1 cellular context compared by ENCODE assay signal in genomic region chr17:57328109-57328882, GRCh38.
TF ChIP-seq lines count a peak whose summit lies in the region.

No MANE protein-coding gene starts in this region.

TF ChIP-seq in K562, 482 proteins besides CTCF, POLR2A, EP300 and RAD21 (continued from another document and continues in another):
- TF ChIP-seq, protein P1, sequence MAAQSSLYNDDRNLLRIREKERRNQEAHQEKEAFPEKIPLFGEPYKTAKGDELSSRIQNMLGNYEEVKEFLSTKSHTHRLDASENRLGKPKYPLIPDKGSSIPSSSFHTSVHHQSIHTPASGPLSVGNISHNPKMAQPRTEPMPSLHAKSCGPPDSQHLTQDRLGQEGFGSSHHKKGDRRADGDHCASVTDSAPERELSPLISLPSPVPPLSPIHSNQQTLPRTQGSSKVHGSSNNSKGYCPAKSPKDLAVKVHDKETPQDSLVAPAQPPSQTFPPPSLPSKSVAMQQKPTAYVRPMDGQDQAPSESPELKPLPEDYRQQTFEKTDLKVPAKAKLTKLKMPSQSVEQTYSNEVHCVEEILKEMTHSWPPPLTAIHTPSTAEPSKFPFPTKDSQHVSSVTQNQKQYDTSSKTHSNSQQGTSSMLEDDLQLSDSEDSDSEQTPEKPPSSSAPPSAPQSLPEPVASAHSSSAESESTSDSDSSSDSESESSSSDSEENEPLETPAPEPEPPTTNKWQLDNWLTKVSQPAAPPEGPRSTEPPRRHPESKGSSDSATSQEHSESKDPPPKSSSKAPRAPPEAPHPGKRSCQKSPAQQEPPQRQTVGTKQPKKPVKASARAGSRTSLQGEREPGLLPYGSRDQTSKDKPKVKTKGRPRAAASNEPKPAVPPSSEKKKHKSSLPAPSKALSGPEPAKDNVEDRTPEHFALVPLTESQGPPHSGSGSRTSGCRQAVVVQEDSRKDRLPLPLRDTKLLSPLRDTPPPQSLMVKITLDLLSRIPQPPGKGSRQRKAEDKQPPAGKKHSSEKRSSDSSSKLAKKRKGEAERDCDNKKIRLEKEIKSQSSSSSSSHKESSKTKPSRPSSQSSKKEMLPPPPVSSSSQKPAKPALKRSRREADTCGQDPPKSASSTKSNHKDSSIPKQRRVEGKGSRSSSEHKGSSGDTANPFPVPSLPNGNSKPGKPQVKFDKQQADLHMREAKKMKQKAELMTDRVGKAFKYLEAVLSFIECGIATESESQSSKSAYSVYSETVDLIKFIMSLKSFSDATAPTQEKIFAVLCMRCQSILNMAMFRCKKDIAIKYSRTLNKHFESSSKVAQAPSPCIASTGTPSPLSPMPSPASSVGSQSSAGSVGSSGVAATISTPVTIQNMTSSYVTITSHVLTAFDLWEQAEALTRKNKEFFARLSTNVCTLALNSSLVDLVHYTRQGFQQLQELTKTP (IDR thresholded peaks at IDR 0.05; ENCODE audit: low read depth in 1 of 2, partially characterized antibody in 2 of 2), result no peak
- peak in 1 of 2 experiments; percentile 42; a peak in 1 of 4 replicates for TF ChIP-seq HDAC1 (IDR thresholded peaks at IDR 0.05)
- TF ChIP-seq RBM15 (IDR thresholded peaks at IDR 0.05; ENCODE audit: insufficient read depth, low read length), result no peak
- TF ChIP-seq PHF20 (IDR thresholded peaks at IDR 0.05; ENCODE audit: partially characterized antibody), result peak; percentile 36
- TF ChIP-seq TRIM24 (IDR thresholded peaks at IDR 0.05), result no peak
- TF ChIP-seq, protein P2, sequence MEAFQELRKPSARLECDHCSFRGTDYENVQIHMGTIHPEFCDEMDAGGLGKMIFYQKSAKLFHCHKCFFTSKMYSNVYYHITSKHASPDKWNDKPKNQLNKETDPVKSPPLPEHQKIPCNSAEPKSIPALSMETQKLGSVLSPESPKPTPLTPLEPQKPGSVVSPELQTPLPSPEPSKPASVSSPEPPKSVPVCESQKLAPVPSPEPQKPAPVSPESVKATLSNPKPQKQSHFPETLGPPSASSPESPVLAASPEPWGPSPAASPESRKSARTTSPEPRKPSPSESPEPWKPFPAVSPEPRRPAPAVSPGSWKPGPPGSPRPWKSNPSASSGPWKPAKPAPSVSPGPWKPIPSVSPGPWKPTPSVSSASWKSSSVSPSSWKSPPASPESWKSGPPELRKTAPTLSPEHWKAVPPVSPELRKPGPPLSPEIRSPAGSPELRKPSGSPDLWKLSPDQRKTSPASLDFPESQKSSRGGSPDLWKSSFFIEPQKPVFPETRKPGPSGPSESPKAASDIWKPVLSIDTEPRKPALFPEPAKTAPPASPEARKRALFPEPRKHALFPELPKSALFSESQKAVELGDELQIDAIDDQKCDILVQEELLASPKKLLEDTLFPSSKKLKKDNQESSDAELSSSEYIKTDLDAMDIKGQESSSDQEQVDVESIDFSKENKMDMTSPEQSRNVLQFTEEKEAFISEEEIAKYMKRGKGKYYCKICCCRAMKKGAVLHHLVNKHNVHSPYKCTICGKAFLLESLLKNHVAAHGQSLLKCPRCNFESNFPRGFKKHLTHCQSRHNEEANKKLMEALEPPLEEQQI (IDR thresholded peaks at IDR 0.05), result no peak
- no peak for TF ChIP-seq MAFG (tag; conservative IDR thresholded peaks at IDR 0.05)
- TF ChIP-seq ZNF695 (CRISPR knock-in tag; IDR thresholded peaks at IDR 0.05), result no peak
- TF ChIP-seq XRCC5 (IDR thresholded peaks at IDR 0.05; ENCODE audit: low read depth, low read length), result no peak
- TF ChIP-seq ZEB2 (IDR thresholded peaks at IDR 0.05), result no peak
- TF ChIP-seq ZNF318 (IDR thresholded peaks at IDR 0.05; ENCODE audit: borderline replicate concordance in 1 of 2, low read depth in 1 of 2), result no peak
- TF ChIP-seq PTRF (tag; IDR thresholded peaks at IDR 0.05), result no peak
- TF ChIP-seq MAX (CRISPR knock-in tag; IDR thresholded peaks at IDR 0.05), result no peak
- TF ChIP-seq REST (CRISPR knock-in tag; IDR thresholded peaks at IDR 0.05; ENCODE audit: low read depth), result no peak
- TF ChIP-seq SRSF7 (optimal IDR thresholded peaks at IDR 0.05; ENCODE audit: low read depth, low read length), result no peak
- TF ChIP-seq FOXK2 (conservative IDR thresholded peaks at IDR 0.05 in 1 of 2, IDR thresholded peaks at IDR 0.05 in 1 of 2; ENCODE audit: low read depth in 2 of 2), result no peak
- TF ChIP-seq ZNF184 (CRISPR knock-in tag; IDR thresholded peaks at IDR 0.05), result no peak
- TF ChIP-seq DLX4 (CRISPR knock-in tag; IDR thresholded peaks at IDR 0.05), result no peak
- peak; percentile 45 to 47; a peak in 3 of 4 replicates for TF ChIP-seq KDM1A (IDR thresholded peaks at IDR 0.05)
- TF ChIP-seq IFI16 (CRISPR knock-in tag; IDR thresholded peaks at IDR 0.05), result no peak
- no peak for TF ChIP-seq HDAC8 (tag; IDR thresholded peaks at IDR 0.05)
- 0 out of 2 replicates have a peak, but pooled peaks have one; percentile 20 for TF ChIP-seq CTBP1 (IDR thresholded peaks at IDR 0.05; ENCODE audit: borderline replicate concordance)
- TF ChIP-seq BHLHE40 (IDR thresholded peaks at IDR 0.05; ENCODE audit: low read length), result no peak
- TF ChIP-seq, protein P3, sequence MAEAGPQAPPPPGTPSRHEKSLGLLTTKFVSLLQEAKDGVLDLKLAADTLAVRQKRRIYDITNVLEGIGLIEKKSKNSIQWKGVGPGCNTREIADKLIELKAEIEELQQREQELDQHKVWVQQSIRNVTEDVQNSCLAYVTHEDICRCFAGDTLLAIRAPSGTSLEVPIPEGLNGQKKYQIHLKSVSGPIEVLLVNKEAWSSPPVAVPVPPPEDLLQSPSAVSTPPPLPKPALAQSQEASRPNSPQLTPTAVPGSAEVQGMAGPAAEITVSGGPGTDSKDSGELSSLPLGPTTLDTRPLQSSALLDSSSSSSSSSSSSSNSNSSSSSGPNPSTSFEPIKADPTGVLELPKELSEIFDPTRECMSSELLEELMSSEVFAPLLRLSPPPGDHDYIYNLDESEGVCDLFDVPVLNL (CRISPR knock-in tag; IDR thresholded peaks at IDR 0.05; ENCODE audit: low read depth), result no peak
